In genomic region chr17:5526821-5527598, GRCh38 we compare ENCODE assay signal across 8 cellular contexts. TPM values are rescaled to one million over a fixed set of nuclear protein-coding genes. Genes with fewer than 3 reads are reported as not detected.
DNase-seq lines count a peak whose midpoint lies in the region; ATAC-seq and TF ChIP-seq lines count a peak whose summit lies in the region.

No MANE protein-coding gene starts in this region.

- no peaks in the 10 kb centered on the region for H3K9me3 ChIP-seq in HUES64 (ENCODE audit: insufficient read depth, low read depth, low read length)
- no peaks in the 10 kb centered on the region for H3K9me3 ChIP-seq in mesodermal cell (ENCODE audit: control insufficient read depth, low read length)

- H3K4me3 ChIP-seq in HUES64 (ENCODE audit: low read length) = no peak overlapping the region
- H3K4me3 ChIP-seq in dorsolateral prefrontal cortex = peak overlapping the region in 9 of 59 donors; percentile 2 to 40 (median 9)
- no peak overlapping the region for H3K4me3 ChIP-seq in mesodermal cell (ENCODE audit: extremely low read depth, insufficient read depth, low read length, poor library complexity, severe bottlenecking)

- ATAC-seq in GM21529 (IDR thresholded peaks at IDR 0.05; ENCODE audit: unreplicated experiment) = no peak
- ATAC-seq in HG02852 (IDR thresholded peaks at IDR 0.05; ENCODE audit: unreplicated experiment) = no peak

- DNase-seq in AG20443 (ENCODE audit: low spot score) (peak; percentile 98), dorsolateral prefrontal cortex (peak in 9 of 10 donors; percentile 50 to 93 (median 82))
- DNase-seq in activated CD4-positive, CD25-positive, alpha-beta regulatory T cell treated with anti-CD3 and anti-CD28 coated beads, Interleukin-2, amount 50 U/mL, for 72 hours = peak; percentile 47
- DNase-seq in stimulated activated CD8-positive, alpha-beta memory T cell treated with anti-CD3 and anti-CD28 coated beads, Interleukin-2, amount 100 ng/mL, for 48 hours (ENCODE audit: low read depth in 2 of 2) = peak; percentile 56 to 67

- H3K27me3 ChIP-seq in HUES64 (ENCODE audit: insufficient read depth, low read length) (no peaks in the 10 kb centered on the region), dorsolateral prefrontal cortex (no peaks in the 10 kb centered on the region)

- TF ChIP-seq CTCF in dorsolateral prefrontal cortex (IDR thresholded peaks at IDR 0.05 in 54 of 56, conservative IDR thresholded peaks at IDR 0.05 in 2 of 56; ENCODE audit: low read depth in 1 of 56, partially characterized antibody in 56 of 56) = peak in 1 of 56 donors; percentile 12

- WGBS in HUES64 = 81% methylated on average over 14 of the region's 14 CpGs
- WGBS in mesodermal cell (ENCODE audit: insufficient coverage in 2 of 2), 2 experiments = 66 to 69% methylated on average over 13 of the region's 14 CpGs

- intact Hi-C loops in dorsolateral prefrontal cortex (cut with DNase I) = no loop called here

- H3K9ac ChIP-seq in HUES64 (ENCODE audit: low read depth, low read length) = no peak overlapping the region; the same call in 1 of the 2 replicates

- H3K4me1 ChIP-seq in HUES64 (ENCODE audit: insufficient read depth, low read length) = no peaks in the 10 kb centered on the region; the same call in 1 of the 2 replicates
- H3K4me1 ChIP-seq in mesodermal cell (ENCODE audit: control insufficient read depth, insufficient read depth, low read length, poor library complexity, severe bottlenecking) = peaks cover 16% of the 10 kb centered on the region

- peak overlapping the region; percentile 6; the same call in 1 of the 2 replicates for H3K27ac ChIP-seq in HUES64 (ENCODE audit: low read depth, low read length)
- peak overlapping the region in 57 of 59 donors; percentile 1 to 92 (median 78) for H3K27ac ChIP-seq in dorsolateral prefrontal cortex
- H3K27ac ChIP-seq in mesodermal cell (ENCODE audit: low read depth, low read length, severe bottlenecking) = peak overlapping the region; percentile 98

- H3K36me3 ChIP-seq in HUES64 (ENCODE audit: insufficient read depth, low read length) (no peaks in the 10 kb centered on the region), mesodermal cell (ENCODE audit: control insufficient read depth, insufficient read depth, low read length) (peaks cover 4% of the 10 kb centered on the region)

RNA-seq across cellular contexts. Expression of gene MIS12, which starts 40.6 kb away (rescaled TPM):
- polyA plus RNA-seq in HUES64 (2013, experiment 1 of 2) = 21.8 TPM
- 24.7 TPM for polyA plus RNA-seq in HUES64 (2013, experiment 2 of 2)
- total RNA-seq in dorsolateral prefrontal cortex = 10 to 100 TPM in 113 of 120 experiments, 1 to 10 TPM in 7; 8.2 to 24.0 (median 13.7) TPM
- polyA plus RNA-seq in mesodermal cell (2013, experiment 1 of 2) = 23.3 TPM
- polyA plus RNA-seq in mesodermal cell (2013, experiment 2 of 2) = 23.2 TPM

RNA-seq across cellular contexts. Expression of gene DERL2, which starts 41.0 kb away (rescaled TPM):
- polyA plus RNA-seq in HUES64 (2013, experiment 1 of 2) = 58.9 TPM
- 42.0 TPM for polyA plus RNA-seq in HUES64 (2013, experiment 2 of 2)
- 10 to 100 TPM; 17.7 to 50.8 (median 30.9) TPM for total RNA-seq in dorsolateral prefrontal cortex
- polyA plus RNA-seq in mesodermal cell (2013, experiment 1 of 2) = 62.0 TPM
- polyA plus RNA-seq in mesodermal cell (2013, experiment 2 of 2) = 59.4 TPM

RNA-seq across cellular contexts. Expression of gene NLRP1, which starts 57.3 kb away (rescaled TPM):
- 14.0 TPM for polyA plus RNA-seq in HUES64 (2013, experiment 1 of 2)
- 20.8 TPM for polyA plus RNA-seq in HUES64 (2013, experiment 2 of 2)
- 100 to 1,000 TPM in 119 of 120 experiments, 10 to 100 TPM in 1; 96.8 to 322 (median 204) TPM for total RNA-seq in dorsolateral prefrontal cortex
- 86.8 TPM for polyA plus RNA-seq in mesodermal cell (2013, experiment 1 of 2)
- polyA plus RNA-seq in mesodermal cell (2013, experiment 2 of 2) = 58.8 TPM

RNA-seq across cellular contexts. Expression of gene DHX33, which starts 58.2 kb away (rescaled TPM):
- 36.1 TPM for polyA plus RNA-seq in HUES64 (2013, experiment 1 of 2)
- 29.8 TPM for polyA plus RNA-seq in HUES64 (2013, experiment 2 of 2)
- 10 to 100 TPM; 12.5 to 25.9 (median 18.5) TPM for total RNA-seq in dorsolateral prefrontal cortex
- polyA plus RNA-seq in mesodermal cell (2013, experiment 1 of 2) = 13.6 TPM
- 12.5 TPM for polyA plus RNA-seq in mesodermal cell (2013, experiment 2 of 2)

Comparison
In these comparisons a context has a peak if more than half of its experiments do, and no peak if none do; other contexts are left out.
1. DNase-seq: peak in every context shown above with its lines; median percentile 98 in AG20443; 82 in dorsolateral prefrontal cortex; 62 in stimulated activated CD8-positive, alpha-beta memory T cell treated with anti-CD3 and anti-CD28 coated beads, Interleukin-2, amount 100 ng/mL, for 48 hours; 47 in activated CD4-positive, CD25-positive, alpha-beta regulatory T cell treated with anti-CD3 and anti-CD28 coated beads, Interleukin-2, amount 50 U/mL, for 72 hours.
2. H3K27ac ChIP-seq: peak in every context shown above with its lines; median percentile 98 in mesodermal cell; 78 in dorsolateral prefrontal cortex; 6 in HUES64.